In genomic region chr11:73760680-73761402, GRCh38 we compare ENCODE assay signal across 8 cellular contexts. TPM values are rescaled to one million over a fixed set of nuclear protein-coding genes. Genes with fewer than 3 reads are reported as not detected.
A peak's percentile ranks its signal among the peaks of the same experiment; 100 is the strongest.
DNase-seq lines count a peak whose midpoint lies in the region; ATAC-seq and TF ChIP-seq lines count a peak whose summit lies in the region.

TSS of gene RAB6A (minus strand) at chr11:73761074. CDS start at chr11:73760635, 439 bp downstream.

- WGBS in spleen, 5 donors, result 0 to 1% (median 0%) methylated on average over 43 to 74 of the region's 74 CpGs

- TF ChIP-seq CTCF in AG10803 (conservative IDR thresholded peaks at IDR 0.05; ENCODE audit: low read length) (peak; percentile 15; the same call in 1 of the 2 replicates), activated B cell treated with CpG ODN at 0.5 μM for 24 hours (IDR thresholded peaks at IDR 0.05) (no peak), spleen (IDR thresholded peaks at IDR 0.05 in 8 of 11, conservative IDR thresholded peaks at IDR 0.05 in 3 of 11) (peak; percentile 48 to 84 (median 57))

- H3K4me3 ChIP-seq in AG10803 (ENCODE audit: low read length), result peak within 1 kb of the TSS; percentile 94
- peak within 1 kb of the TSS; percentile 82 to 95 (median 87) for H3K4me3 ChIP-seq in spleen

- H3K4me3 Mint-ChIP-seq in activated B cell treated with CpG ODN at 0.5 μM for 24 hours (peak within 1 kb of the TSS; percentile 91), immature natural killer cell (peak within 1 kb of the TSS; percentile 88 to 94 (median 93))

- H3K36me3 Mint-ChIP-seq in activated B cell treated with CpG ODN at 0.5 μM for 24 hours (ENCODE audit: low read depth), result peaks cover 8% of the 10 kb centered on the region
- H3K36me3 Mint-ChIP-seq in immature natural killer cell, result no peaks in the 10 kb centered on the region

- DNase-seq in AG10803 (ENCODE audit: low read depth) (peak; percentile 100), NCI-H345 (lab: John Stamatoyannopoulos, UW) (peak; percentile 100), activated B cell treated with CpG ODN at 0.5 μM for 24 hours (peak; percentile 97), caudate nucleus (lab: John Stamatoyannopoulos, UW) (peak; percentile 85 to 100 (median 99)), immature natural killer cell (peak; percentile 99 to 100 (median 100)), spleen (peak; percentile 100)

- CTCF ChIA-PET in activated B cell treated with CpG ODN at 0.5 μM for 24 hours (lab: Charles Lee), result interaction anchor here (0.7 to 1.4 kb wide), 3 partner anchors 16 to 162 kb away, joined by 3 to 16 read pairs (median 3); no protein-coding TSS in a partner anchor

- TF ChIP-seq POLR2A in spleen (IDR thresholded peaks at IDR 0.05), result peak in 2 of 3 donors; percentile 51 to 75

- intact Hi-C loops in activated B cell treated with CpG ODN at 0.5 μM for 24 hours (cut with micrococcal nuclease) (loop anchor here (1.0 to 2.0 kb wide), 6 partner anchors 18 to 638 kb away; partner anchors contain the start of genes C2CD3, COA4, FAM168A and PAAF1), spleen (cut with DNase I; ENCODE audit: low total_unique reads) (no loop called here)

- peaks cover 0 to 4% (median 0%) of the 10 kb centered on the region in 7 donors for H3K27me3 ChIP-seq in spleen (replicated peaks in 1 of 7)

- peak within 1 kb of the TSS; percentile 88 for H3K27ac Mint-ChIP-seq in activated B cell treated with CpG ODN at 0.5 μM for 24 hours
- H3K27ac Mint-ChIP-seq in immature natural killer cell, result peak within 1 kb of the TSS; percentile 84 to 97 (median 92)

- no peaks in the 10 kb centered on the region for H3K9me3 ChIP-seq in spleen

- POLR2A ChIA-PET in activated B cell treated with CpG ODN at 0.5 μM for 24 hours (lab: Charles Lee), result interaction anchor here (0.5 to 5.0 kb wide), 12 partner anchors 15 to 1681 kb away, joined by 3 to 133 read pairs (median 4); partner anchors contain the start of genes FCHSD2 and MRPL48

- no peaks in the 10 kb centered on the region for H3K36me3 ChIP-seq in spleen

- peaks cover 22% of the 10 kb centered on the region for H3K4me1 Mint-ChIP-seq in activated B cell treated with CpG ODN at 0.5 μM for 24 hours
- H3K4me1 Mint-ChIP-seq in immature natural killer cell, result peaks cover 28 to 32% of the 10 kb centered on the region in 2 donors

- peaks cover 18 to 47% (median 26%) of the 10 kb centered on the region in 6 donors for H3K4me1 ChIP-seq in spleen

- H3K9me3 Mint-ChIP-seq in activated B cell treated with CpG ODN at 0.5 μM for 24 hours (no peaks in the 10 kb centered on the region), immature natural killer cell (no peaks in the 10 kb centered on the region)

- H3K27me3 Mint-ChIP-seq in activated B cell treated with CpG ODN at 0.5 μM for 24 hours, result no peaks in the 10 kb centered on the region
- peaks cover 0 to 7% (median 3%) of the 10 kb centered on the region in 3 donors for H3K27me3 Mint-ChIP-seq in immature natural killer cell (ENCODE audit: low read depth in 3 of 3)

- ATAC-seq in GM19023 (IDR thresholded peaks at IDR 0.05; ENCODE audit: unreplicated experiment) (peak; percentile 93), HG03280 (IDR thresholded peaks at IDR 0.05; ENCODE audit: unreplicated experiment) (peak; percentile 89), activated B cell treated with CpG ODN at 0.5 μM for 24 hours (ENCODE audit: low read depth) (peak; percentile 88)

- H3K27ac ChIP-seq in caudate nucleus (ENCODE audit: low read depth, low read length) (peak within 1 kb of the TSS; percentile 95), spleen (peak within 1 kb of the TSS; percentile 87 to 99 (median 98))

RNA-seq across cellular contexts. Expression of gene RAB6A, which starts in this region (rescaled TPM):
- total RNA-seq in activated B cell treated with CpG ODN at 0.5 μM for 24 hours (53.3 and 61.0 TPM in 2 replicates), spleen (100 to 1,000 TPM in 3 of 7 donors, 10 to 100 TPM in 4; 94.9 to 144 (median 99.8) TPM)
- polyA plus RNA-seq in immature natural killer cell (100 to 1,000 TPM; 127 to 162 (median 131) TPM), spleen (10 to 100 TPM; 25.7 to 55.3 (median 36.9) TPM)

Comparison
In these comparisons a context has a peak if more than half of its experiments do, and no peak if none do; other contexts are left out.
1. Peak in every context shown above with its lines: DNase-seq, ATAC-seq, H3K4me3 ChIP-seq and H3K27ac ChIP-seq.